ENCODE assay signal across 8 cellular contexts in genomic region chr21:14862794-14863720, GRCh38.
A peak's percentile ranks its signal among the peaks of the same experiment; 100 is the strongest.
DNase-seq lines count a peak whose midpoint lies in the region; ATAC-seq and TF ChIP-seq lines count a peak whose summit lies in the region.

No MANE protein-coding gene starts in this region.

- no peak for ATAC-seq in left lung
- ATAC-seq in GM19455 (IDR thresholded peaks at IDR 0.05; ENCODE audit: unreplicated experiment): no peak
- ATAC-seq in HG02885 (IDR thresholded peaks at IDR 0.05; ENCODE audit: poor library complexity, unreplicated experiment): no peak

- H3K4me1 ChIP-seq in left lung: peaks cover 0 to 28% of the 10 kb centered on the region in 2 donors

- intact Hi-C loops in left lung (cut with DNase I): no loop called here

- no peaks in the 10 kb centered on the region for H3K36me3 ChIP-seq in left lung

- no peak overlapping the region for H3K27ac ChIP-seq in left lung

- in situ Hi-C loops in ACHN (cut with HindIII; ENCODE audit: low pct_ligation_motif_present, low pct_unique_long_range_greater_than_20kb, low sequenced_read_pairs): no loop called here

- H3K4me3 ChIP-seq in left lung: no peak overlapping the region

- H3K9me3 ChIP-seq in left lung: no peaks in the 10 kb centered on the region

- DNase-seq in ACHN (peak; percentile 36), left lung (no peak), DMS153 treated with DMSO at 0.1 percent for 48 hours (lab: John Stamatoyannopoulos, UW; ENCODE audit: unreplicated experiment) (no peak), NCI-H2227 (lab: John Stamatoyannopoulos, UW; ENCODE audit: unreplicated experiment) (no peak)
- DNase-seq in activated CD4-positive, alpha-beta T cell treated with anti-CD3 and anti-CD28 coated beads, Interleukin-2, amount 50 U/mL, for 48 hours: peak; percentile 10 to 25

- no peaks in the 10 kb centered on the region for H3K27me3 ChIP-seq in left lung

- TF ChIP-seq CTCF in GM12874 (IDR thresholded peaks at IDR 0.05; ENCODE audit: insufficient read depth, low read depth, low read length) (0 out of 2 replicates have a peak, but pooled peaks have one; percentile 22), left lung (IDR thresholded peaks at IDR 0.05) (peak; percentile 49 to 59)

Comparison
In these comparisons a context has a peak if more than half of its experiments do, and no peak if none do; other contexts are left out.
1. DNase-seq: peak in ACHN (single experiment) and activated CD4-positive, alpha-beta T cell treated with anti-CD3 and anti-CD28 coated beads, Interleukin-2, amount 50 U/mL, for 48 hours (2 of 2); none in left lung (0 of 2), DMS153 treated with DMSO at 0.1 percent for 48 hours (single experiment) and NCI-H2227 (single experiment).